ENCODE assay signal across 8 cellular contexts in the genomic region with DNA sequence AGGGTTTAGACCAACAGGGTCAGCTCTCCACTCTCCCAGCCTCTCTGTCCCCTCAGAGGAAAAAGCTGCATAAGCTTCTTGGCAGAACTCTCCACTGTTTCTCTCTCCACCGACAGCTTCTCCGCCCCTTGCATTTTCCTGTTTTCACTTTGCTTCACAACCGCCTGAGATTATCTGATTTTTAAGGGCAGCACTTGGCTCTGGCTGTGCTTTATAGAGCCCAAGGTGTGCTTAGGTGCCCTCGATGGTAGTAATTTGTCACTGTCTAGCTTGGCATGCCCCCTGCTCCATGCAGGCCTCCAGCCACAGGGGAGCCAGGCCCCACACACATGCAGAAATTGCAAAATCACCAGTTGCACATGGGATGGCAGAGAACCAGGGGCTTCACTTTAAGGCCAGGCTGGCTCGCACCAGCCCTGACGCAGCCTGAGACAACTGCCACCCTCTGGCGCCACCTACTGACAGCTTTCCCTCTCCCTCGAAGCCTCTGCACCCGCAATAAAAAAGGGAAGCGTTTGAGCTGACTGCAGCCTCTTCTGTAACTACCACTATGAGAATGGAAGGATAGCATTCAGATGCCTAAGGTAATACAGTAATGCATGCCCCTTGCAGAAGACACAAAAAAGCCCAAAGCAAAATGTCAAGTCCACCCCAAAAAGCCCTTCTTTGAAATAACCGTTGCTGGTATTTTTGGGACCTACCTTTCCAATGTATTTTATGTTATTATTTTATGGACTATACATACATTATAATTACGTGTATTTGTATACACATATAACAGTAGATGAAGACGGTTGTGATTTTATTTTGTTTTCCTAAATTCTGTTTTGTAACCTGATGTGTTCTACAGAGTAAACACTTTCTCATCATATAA. TPM values are rescaled to one million over a fixed set of nuclear protein-coding genes. Genes with fewer than 3 reads are reported as not detected.
A peak's percentile ranks its signal among the peaks of the same experiment; 100 is the strongest.
DNase-seq lines count a peak whose midpoint lies in the region; ATAC-seq and TF ChIP-seq lines count a peak whose summit lies in the region.

No MANE protein-coding gene starts in this region.

- H3K27ac ChIP-seq in dorsolateral prefrontal cortex, result peak overlapping the region in 2 of 59 donors; percentile 1 to 26

- no peak overlapping the region for H3K4me3 ChIP-seq in dorsolateral prefrontal cortex

- H3K27me3 ChIP-seq in dorsolateral prefrontal cortex, result peaks cover 0 to 18% (median 0%) of the 10 kb centered on the region in 45 donors

- H3K27ac Mint-ChIP-seq in CD14-positive monocyte, result peak overlapping the region in 1 of 7 donors; percentile 50

- peaks cover 0 to 7% (median 3%) of the 10 kb centered on the region in 7 donors for H3K9me3 Mint-ChIP-seq in CD14-positive monocyte

- TF ChIP-seq CTCF in CD14-positive monocyte (IDR thresholded peaks at IDR 0.05), result peak; percentile 82
- TF ChIP-seq CTCF in dorsolateral prefrontal cortex (IDR thresholded peaks at IDR 0.05 in 54 of 56, conservative IDR thresholded peaks at IDR 0.05 in 2 of 56; ENCODE audit: low read depth in 1 of 56, partially characterized antibody in 56 of 56), result peak; percentile 71 to 94 (median 84)

- DNase-seq in CD14-positive monocyte (ENCODE audit: low spot score) (no peak), GM19240 (ENCODE audit: insufficient read length, low spot score) (peak; percentile 58), NCI-H524 treated with DMSO at 0.1 percent for 48 hours (lab: John Stamatoyannopoulos, UW) (peak; percentile 9), dorsolateral prefrontal cortex (peak; percentile 62 to 86 (median 81)), medulla oblongata (ENCODE audit: extremely low spot score) (peak; percentile 89)
- peak; percentile 50 to 56 for DNase-seq in activated CD4-positive, alpha-beta T cell treated with anti-CD3 and anti-CD28 coated beads, Interleukin-2, amount 50 U/mL, for 24 hours (ENCODE audit: low read depth in 1 of 2, low spot score in 1 of 2)
- DNase-seq in stimulated activated CD8-positive, alpha-beta memory T cell treated with anti-CD3 and anti-CD28 coated beads, Interleukin-15, amount 100 ng/mL, for 48 hours (ENCODE audit: low read depth in 2 of 2), result peak; percentile 45 to 49

- peaks cover 4% of the 10 kb centered on the region for H3K4me1 Mint-ChIP-seq in CD14-positive monocyte

- H3K27me3 Mint-ChIP-seq in CD14-positive monocyte (ENCODE audit: low read depth in 3 of 3), result peaks cover 4 to 13% (median 4%) of the 10 kb centered on the region in 3 donors

- H3K4me3 Mint-ChIP-seq in CD14-positive monocyte, result no peak overlapping the region

- ATAC-seq in HG03439 (IDR thresholded peaks at IDR 0.05; ENCODE audit: unreplicated experiment), result peak; percentile 83

- intact Hi-C loops in CD14-positive monocyte (cut with micrococcal nuclease) (no loop called here), dorsolateral prefrontal cortex (cut with DNase I) (loop anchor here in 1 of 2 donors (2.0 to 5.0 kb wide), 2 partner anchors 347 to 706 kb away; no protein-coding TSS in a partner anchor)

- H3K36me3 Mint-ChIP-seq in CD14-positive monocyte, result no peaks in the 10 kb centered on the region

RNA-seq across cellular contexts. Expression of gene RIMBP2, which starts 32.0 kb away (rescaled TPM):
- polyA plus RNA-seq in CD14-positive monocyte, result not detected
- total RNA-seq in dorsolateral prefrontal cortex, result 100 to 1,000 TPM in 26 of 120 experiments, 10 to 100 TPM in 94; 26.8 to 136 (median 82.0) TPM
